ENCODE assay signal across 31 cellular contexts in genomic region chr21:38995071-38995669, GRCh38.
DNase-seq lines count a peak whose midpoint lies in the region; ATAC-seq, FAIRE-seq and TF ChIP-seq lines count a peak whose summit lies in the region.
"Had no signal": no experiment of that assay in that cellular context is flagged by ENCODE, and none has a peak within 500 bp of the region (broad histone marks: within the 10 kb centered on the region; RNA-seq: fewer than 3 reads in every experiment).

No MANE protein-coding gene starts in this region.

- H3K9ac ChIP-seq in BLaER1 treated with 17β-estradiol and CSF1 and Interleukin-3, amounts not matched to agents 10 nM and 100 nM = no peak overlapping the region
- H3K9ac ChIP-seq in IMR-90 (ENCODE audit: low read depth, low read length) (no peak overlapping the region), kidney (ENCODE audit: low read length in 2 of 2) (no peak overlapping the region), trophoblast cell (ENCODE audit: low read length) (no peak overlapping the region)
- H3K9ac ChIP-seq: KMS-11 had no signal

- H3K27me3 ChIP-seq in BLaER1 treated with 17β-estradiol and CSF1 and Interleukin-3, amounts not matched to agents 10 nM and 100 nM = peaks cover 0 to 28% (median 0%) of the 10 kb centered on the region in 11 experiments; a peak in 7 of 22 replicates
- H3K27me3 ChIP-seq in IMR-90 (ENCODE audit: control insufficient read depth, insufficient read depth, low read length) (no peaks in the 10 kb centered on the region), trophoblast cell (ENCODE audit: insufficient read depth, low read length) (no peaks in the 10 kb centered on the region), body of pancreas (no peaks in the 10 kb centered on the region)
- H3K27me3 ChIP-seq: uterus had no signal

- H2AK5ac ChIP-seq in IMR-90 (ENCODE audit: low read depth, low read length) (peak overlapping the region; percentile 83), trophoblast cell (ENCODE audit: low read length) (no peak overlapping the region)

- H2AFZ ChIP-seq in IMR-90 (replicated peaks; ENCODE audit: low read length, poor library complexity) = no peak overlapping the region
- H2AFZ ChIP-seq in trophoblast cell (ENCODE audit: insufficient read depth, low read length, poor library complexity) = no peak overlapping the region

- peaks cover 60 to 100% (median 92%) of the 10 kb centered on the region in 10 experiments for H3K4me1 ChIP-seq in BLaER1 treated with 17β-estradiol and CSF1 and Interleukin-3, amounts not matched to agents 10 nM and 100 nM
- H3K4me1 ChIP-seq in IMR-90 (ENCODE audit: control insufficient read depth, insufficient read depth, low read length) = peaks cover 28% of the 10 kb centered on the region
- peaks cover 12 to 21% of the 10 kb centered on the region in 2 donors for H3K4me1 ChIP-seq in kidney (ENCODE audit: control insufficient read depth in 1 of 2, insufficient read depth in 1 of 2, low read depth in 1 of 2, low read length in 2 of 2)
- peaks cover 3 to 5% of the 10 kb centered on the region in 2 experiments for H3K4me1 ChIP-seq in trophoblast cell (ENCODE audit: control insufficient read depth in 1 of 2, insufficient read depth in 2 of 2, low read length in 2 of 2)
- peaks cover 9% of the 10 kb centered on the region for H3K4me1 ChIP-seq in body of pancreas

- peak overlapping the region; percentile 95; the same call in 2 of the 3 replicates for H2BK15ac ChIP-seq in IMR-90 (ENCODE audit: low read depth, low read length)

- peaks cover 26% of the 10 kb centered on the region for H3K9me1 ChIP-seq in IMR-90 (ENCODE audit: insufficient read depth, low read length)

- no peaks in the 10 kb centered on the region for H3K79me1 ChIP-seq in IMR-90 (ENCODE audit: low read depth in 1 of 2, low read length in 2 of 2)
- H3K79me1 ChIP-seq in trophoblast cell (ENCODE audit: low read length) = peaks cover 3% of the 10 kb centered on the region

- H2BK12ac ChIP-seq in trophoblast cell (ENCODE audit: low read length) = no peak overlapping the region

- peaks cover 2% of the 10 kb centered on the region for H3K79me2 ChIP-seq in trophoblast cell (ENCODE audit: control insufficient read depth, insufficient read depth, low read length, poor library complexity)

- no peak overlapping the region for H3K4me3 ChIP-seq in BLaER1 treated with 17β-estradiol and CSF1 and Interleukin-3, amounts not matched to agents 10 nM and 100 nM
- H3K4me3 ChIP-seq in IMR-90 (ENCODE audit: insufficient read depth, low read depth, low read length) (no peak overlapping the region), kidney (ENCODE audit: low read length in 2 of 2) (no peak overlapping the region), trophoblast cell (ENCODE audit: low read depth, low read length) (no peak overlapping the region), body of pancreas (no peak overlapping the region)
- H3K4me3 ChIP-seq: skin epidermis, uterus had no signal

- no peak overlapping the region; the same call in 1 of the 2 replicates for H4K5ac ChIP-seq in IMR-90 (ENCODE audit: low read depth, low read length)

- H2BK20ac ChIP-seq in IMR-90 (ENCODE audit: low read depth, low read length) = peak overlapping the region; percentile 93; the same call in 1 of the 2 replicates

- H3K23ac ChIP-seq in IMR-90 (ENCODE audit: low read depth, low read length) (no peak overlapping the region), trophoblast cell (ENCODE audit: low read length) (no peak overlapping the region)

- dilution Hi-C loops in IMR-90 (cut with HindIII; ENCODE audit: low sequenced_read_pairs, unreplicated experiment) = no loop called here

- no peaks in the 10 kb centered on the region for H4K20me1 ChIP-seq in BLaER1 treated with 17β-estradiol and CSF1 and Interleukin-3, amounts not matched to agents 10 nM and 100 nM
- no peaks in the 10 kb centered on the region for H4K20me1 ChIP-seq in IMR-90 (ENCODE audit: insufficient read depth, low read length)

- in situ Hi-C loops in IMR-90 (cut with MboI; ENCODE audit: low sequenced_read_pairs) = no loop called here

- no peak overlapping the region for H3K56ac ChIP-seq in IMR-90 (ENCODE audit: extremely low read depth, insufficient read depth, low read length)

- H3K27ac ChIP-seq in BLaER1 treated with 17β-estradiol and CSF1 and Interleukin-3, amounts not matched to agents 10 nM and 100 nM = no peak overlapping the region
- H3K27ac ChIP-seq in IMR-90 (ENCODE audit: insufficient read depth, low read length) = no peak overlapping the region
- no peak overlapping the region for H3K27ac ChIP-seq in kidney (ENCODE audit: low read depth in 2 of 2, low read length in 2 of 2)
- H3K27ac ChIP-seq in trophoblast cell (ENCODE audit: low read depth, low read length) = no peak overlapping the region
- no peak overlapping the region for H3K27ac ChIP-seq in body of pancreas
- H3K27ac ChIP-seq: KMS-11, uterus, WERI-Rb-1 had no signal

- H2AK9ac ChIP-seq in IMR-90 (replicated peaks; ENCODE audit: low read depth, low read length, poor library complexity) = no peak overlapping the region

- H2BK120ac ChIP-seq in IMR-90 (ENCODE audit: low read depth, low read length) = peak overlapping the region; percentile 79
- H2BK120ac ChIP-seq in trophoblast cell (ENCODE audit: insufficient read depth, low read length, poor library complexity) = no peak overlapping the region

- peak overlapping the region in 8 of 11 experiments; percentile 6 to 90 (median 60); a peak in 10 of 22 replicates for H3K4me2 ChIP-seq in BLaER1 treated with 17β-estradiol and CSF1 and Interleukin-3, amounts not matched to agents 10 nM and 100 nM
- H3K4me2 ChIP-seq in IMR-90 (ENCODE audit: low read depth, low read length) (no peak overlapping the region), trophoblast cell (ENCODE audit: low read length) (no peak overlapping the region)
- H3K4me2 ChIP-seq: KMS-11 had no signal

- no peak for TF ChIP-seq RAD21 in IMR-90 (IDR thresholded peaks at IDR 0.05; ENCODE audit: low read length)

- peak overlapping the region; percentile 93 for H3K4ac ChIP-seq in IMR-90 (ENCODE audit: low read depth, low read length)
- H3K4ac ChIP-seq in trophoblast cell (ENCODE audit: low read depth, low read length) = no peak overlapping the region

- TF ChIP-seq POLR2A in IMR-90 (IDR thresholded peaks at IDR 0.05; ENCODE audit: low read depth, low read length) (no peak), body of pancreas (IDR thresholded peaks at IDR 0.05) (no peak)

- H4K91ac ChIP-seq in IMR-90 (ENCODE audit: insufficient read depth, low read depth, low read length) (peak overlapping the region; percentile 83), trophoblast cell (ENCODE audit: low read depth, low read length) (no peak overlapping the region)

- ATAC-seq in IMR-90 (ENCODE audit: low read depth) = no peak
- ATAC-seq in GM18502 (IDR thresholded peaks at IDR 0.05; ENCODE audit: poor library complexity, unreplicated experiment) = no peak
- ATAC-seq in body of pancreas = no peak
- ATAC-seq: activated naive CD4-positive, alpha-beta T cell treated with anti-CD3 and anti-CD28 coated beads, Interleukin-2, amount 50 U/mL, for 72 hours; left ventricle myocardium superior; naive thymus-derived CD8-positive, alpha-beta T cell; stimulated activated naive CD8-positive, alpha-beta T cell treated with anti-CD3 and anti-CD28 coated beads, Interleukin-15, Interleukin-2, amounts not matched to agents 100 U/mL and 50 U/mL, for 24 hours had no signal

- H3K36me3 ChIP-seq in BLaER1 treated with 17β-estradiol and CSF1 and Interleukin-3, amounts not matched to agents 10 nM and 100 nM = no peaks in the 10 kb centered on the region
- H3K36me3 ChIP-seq in IMR-90 (ENCODE audit: control insufficient read depth, insufficient read depth, low read length) (no peaks in the 10 kb centered on the region), kidney (ENCODE audit: control insufficient read depth in 1 of 2, insufficient read depth in 2 of 2, low read length in 2 of 2) (no peaks in the 10 kb centered on the region), trophoblast cell (ENCODE audit: control insufficient read depth in 1 of 2, insufficient read depth in 2 of 2, low read length in 2 of 2) (no peaks in the 10 kb centered on the region), body of pancreas (replicated peaks in 1 of 2; ENCODE audit: insufficient read depth in 1 of 2, low read depth in 2 of 2) (no peaks in the 10 kb centered on the region)
- H3K36me3 ChIP-seq: uterus, WERI-Rb-1 had no signal

- DNase-seq in IMR-90 = no peak
- peak; percentile 32 for DNase-seq in kidney
- peak; percentile 71 to 72 for DNase-seq in trophoblast cell
- no peak for DNase-seq in T-helper 1 cell
- no peak for DNase-seq in body of pancreas
- DNase-seq: activated CD4-positive, alpha-beta T cell treated with anti-CD3 and anti-CD28 coated beads for 48 hours; activated effector memory CD4-positive, alpha-beta T cell treated with Interleukin-2 at 50 U/mL for 16 hours; activated T-cell treated with anti-CD3 and anti-CD28 coated beads, Interleukin-2, amount 50 U/mL, for 1 hour; amygdala; effector CD8-positive, alpha-beta T cell; left ventricle myocardium superior; naive thymus-derived CD8-positive, alpha-beta T cell; NCI-H1436 treated with DMSO at 0.1 percent for 48 hours; NCI-H2081 treated with DMSO at 0.1 percent for 48 hours; NCI-H2227 treated with DMSO at 0.1 percent for 48 hours; NCI-H526; SHP77 treated with DMSO at 0.1 percent for 48 hours; stimulated activated CD4-positive, alpha-beta T cell treated with anti-CD3 and anti-CD28 coated beads, Interleukin-1b, Interleukin-23, amount 100 ng/mL, for 48 hours; stimulated activated naive CD8-positive, alpha-beta T cell treated with anti-CD3 and anti-CD28 coated beads, Interleukin-15, Interleukin-2, amounts not matched to agents 100 U/mL and 50 U/mL, for 24 hours; T1000; uterus; WERI-Rb-1 had no signal

- TF ChIP-seq CTCF in IMR-90 (conservative IDR thresholded peaks at IDR 0.05; ENCODE audit: low read depth, low read length) (no peak), kidney (IDR thresholded peaks at IDR 0.05; ENCODE audit: borderline replicate concordance, extremely low read depth, insufficient read depth) (no peak), body of pancreas (IDR thresholded peaks at IDR 0.05) (no peak)

- no TSS peak for BruUV-seq in IMR-90 (replicated peaks; lab: Mats Ljungman, UMichigan)

- H4K8ac ChIP-seq in IMR-90 (ENCODE audit: low read depth in 2 of 2, low read length in 2 of 2) (no peak overlapping the region; a peak in 2 of 4 replicates), trophoblast cell (ENCODE audit: low read depth, low read length) (no peak overlapping the region)

- H2BK5ac ChIP-seq in IMR-90 (ENCODE audit: low read depth, low read length, poor library complexity, severe bottlenecking) (no peak overlapping the region), trophoblast cell (ENCODE audit: low read depth, low read length, poor library complexity) (no peak overlapping the region)

- POLR2A ChIA-PET in IMR-90 (lab: Charles Lee; ENCODE audit: unreplicated experiment) = no interaction called here

- 92% methylated on average over 4 of the region's 13 CpGs; no CpG with 5 or more reads in 1 of the 2 experiments for WGBS in IMR-90 (ENCODE audit: extremely low coverage in 2 of 2, insufficient read length in 1 of 2), 2 experiments
- no CpG with 5 or more reads among the region's 13 CpGs for WGBS in trophoblast cell (ENCODE audit: extremely low coverage, insufficient coverage, insufficient read length)
- WGBS in body of pancreas, 2 donors = 74 to 76% methylated on average over 12 to 13 of the region's 13 CpGs

- H3K9me3 ChIP-seq in BLaER1 treated with 17β-estradiol and CSF1 and Interleukin-3, amounts not matched to agents 10 nM and 100 nM (replicated peaks in 1 of 11) = no peaks in the 10 kb centered on the region
- no peaks in the 10 kb centered on the region for H3K9me3 ChIP-seq in IMR-90 (ENCODE audit: control insufficient read depth, insufficient read depth, low read length)
- no peaks in the 10 kb centered on the region for H3K9me3 ChIP-seq in kidney (ENCODE audit: control insufficient read depth in 1 of 2, low read length in 2 of 2)
- no peaks in the 10 kb centered on the region for H3K9me3 ChIP-seq in trophoblast cell (ENCODE audit: insufficient read depth, low read depth, low read length)
- H3K9me3 ChIP-seq in body of pancreas = no peaks in the 10 kb centered on the region
- H3K9me3 ChIP-seq: uterus had no signal

- intact Hi-C loops in IMR-90 (cut with micrococcal nuclease) = no loop called here
- intact Hi-C loops in kidney (cut with DNase I) = loop anchor here (10.0 kb wide), 1 partner anchor 60 kb away; no protein-coding TSS in a partner anchor
- intact Hi-C loops in body of pancreas (cut with DNase I) = no loop called here

- no peak overlapping the region for H4K12ac ChIP-seq in trophoblast cell (ENCODE audit: low read depth, low read length)

- H3K14ac ChIP-seq in IMR-90 (replicated peaks; ENCODE audit: low read depth, low read length) (peak overlapping the region; percentile 58; the same call in 1 of the 2 replicates), trophoblast cell (ENCODE audit: low read length) (no peak overlapping the region)

- no peak for FAIRE-seq in kidney (lab: Jason Lieb, UNC)
- FAIRE-seq: bronchial epithelial cell, colon, H54, islet of Langerhans had no signal

- CTCF ChIA-PET in IMR-90 (lab: Yijun Ruan, JAX) = no interaction called here

- H3K18ac ChIP-seq in IMR-90 (ENCODE audit: low read depth, low read length) (peak overlapping the region; percentile 66; the same call in 1 of the 2 replicates), trophoblast cell (ENCODE audit: low read length) (no peak overlapping the region)

Comparison
In these comparisons a context has a peak if more than half of its experiments do, and no peak if none do; other contexts are left out.
1. H3K4me2 ChIP-seq: peak in BLaER1 treated with 17β-estradiol and CSF1 and Interleukin-3, amounts not matched to agents 10 nM and 100 nM (8 of 11); none in IMR-90 (single experiment) and trophoblast cell (single experiment).
2. DNase-seq: peak in kidney (single experiment) and trophoblast cell (2 of 2); none in IMR-90 (single experiment), T-helper 1 cell (0 of 5) and body of pancreas (0 of 4).